ENCODE assay signal across 8 cellular contexts in genomic region chr7:35985126-35985754, GRCh38.
DNase-seq lines count a peak whose midpoint lies in the region; ATAC-seq, FAIRE-seq and TF ChIP-seq lines count a peak whose summit lies in the region.

No MANE protein-coding gene starts in this region.

- FAIRE-seq in A549 (lab: Jason Lieb, UNC) = peak; percentile 23

- 16% methylated on average over 7 of the region's 7 CpGs for WGBS in A549 (ENCODE audit: missing lambda C conversion rate)

- no peak overlapping the region for H3K4me2 ChIP-seq in A549

- no peaks in the 10 kb centered on the region for H3K9me3 ChIP-seq in A549

- POLR2A ChIA-PET in A549 (lab: Yijun Ruan, JAX) = interaction anchor here (1.7 to 2.0 kb wide), 2 partner anchors 307 to 334 kb away, joined by 5 to 6 read pairs; no protein-coding TSS in a partner anchor

- no peak for TF ChIP-seq POLR2A in A549 (IDR thresholded peaks at IDR 0.05; ENCODE audit: low read length)
- TF ChIP-seq POLR2A in GM18505 (IDR thresholded peaks at IDR 0.05; ENCODE audit: borderline replicate concordance, extremely low read depth, insufficient read depth, insufficient read length) = no peak

- peak overlapping the region; percentile 54 to 75; a peak in 4 of 6 replicates for H3K27ac ChIP-seq in A549

- CTCF ChIA-PET in A549 (lab: Yijun Ruan, JAX) = interaction anchor here (0.5 to 4.5 kb wide), 57 partner anchors 9 to 408 kb away, joined by 3 to 198 read pairs (median 4); no protein-coding TSS in a partner anchor

- DNase-seq in A549 (ENCODE audit: low read depth in 1 of 2, low spot score in 1 of 2) (peak; percentile 71 to 77), NCI-H2227 (lab: John Stamatoyannopoulos, UW; ENCODE audit: unreplicated experiment) (peak; percentile 72), kidney tubule cell (ENCODE audit: low spot score) (peak; percentile 73)
- DNase-seq in central memory CD4-positive, alpha-beta T cell = peak; percentile 67
- DNase-seq in stimulated activated CD4-positive, alpha-beta T cell treated with anti-CD3 and anti-CD28 coated beads, Interleukin-4, amount 100 ng/mL, for 1 hour = peak; percentile 78

- ATAC-seq in A549 (peak; percentile 96 to 99), GM18505 (IDR thresholded peaks at IDR 0.05; ENCODE audit: unreplicated experiment) (peak; percentile 88), HG03064 (IDR thresholded peaks at IDR 0.05; ENCODE audit: low read depth, unreplicated experiment) (peak; percentile 90)
- peak; percentile 87 to 95 for ATAC-seq in activated CD4-positive, CD25-positive, alpha-beta regulatory T cell treated with anti-CD3 and anti-CD28 coated beads, Interleukin-2, amount 50 U/mL, for 24 hours

- no peak for TF ChIP-seq EP300 in A549 (IDR thresholded peaks at IDR 0.05)

- peak; percentile 100 for TF ChIP-seq RAD21 in A549 (conservative IDR thresholded peaks at IDR 0.05 in 1 of 2, IDR thresholded peaks at IDR 0.05 in 1 of 2)

- TF ChIP-seq CTCF in A549 (IDR thresholded peaks at IDR 0.05) = peak; percentile 92

- no peak overlapping the region for H3K4me3 ChIP-seq in A549

- peaks cover 3% of the 10 kb centered on the region; the same call in 1 of the 3 replicates for H3K4me1 ChIP-seq in A549

TF ChIP-seq in A549, 52 proteins besides CTCF, POLR2A, EP300 and RAD21:
- TF ChIP-seq SMC3 (IDR thresholded peaks at IDR 0.05) (peak; percentile 100), JUNB (IDR thresholded peaks at IDR 0.05) (no peak)
